25 cellular contexts compared by ENCODE assay signal in the genomic region with DNA sequence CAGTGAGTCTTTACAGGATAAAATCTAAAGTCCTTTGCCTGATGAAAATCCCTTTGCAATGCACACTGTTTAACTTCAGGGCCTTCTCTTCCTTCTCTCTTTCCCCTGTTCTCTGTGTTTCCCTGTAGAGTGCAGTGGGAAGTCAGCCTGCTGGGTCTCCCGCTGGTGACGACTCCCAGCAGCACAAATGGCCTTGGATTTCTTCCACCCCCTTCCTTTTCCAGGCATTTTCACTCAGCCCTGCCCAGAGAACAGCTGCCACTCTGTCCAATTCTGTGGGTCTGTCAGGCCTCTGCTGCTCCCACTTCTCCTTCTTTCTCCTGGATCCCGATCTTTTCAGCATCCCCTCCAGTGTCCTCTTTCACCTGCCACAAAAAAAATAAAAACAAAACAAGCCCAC.
DNase-seq lines count a peak whose midpoint lies in the region; ATAC-seq and TF ChIP-seq lines count a peak whose summit lies in the region.
"Had no signal": no experiment of that assay in that cellular context is flagged by ENCODE, and none has a peak within 500 bp of the region (broad histone marks: within the 10 kb centered on the region; RNA-seq: fewer than 3 reads in every experiment).

No MANE protein-coding gene starts in this region.

- POLR2A ChIA-PET in WTC11 (lab: Charles Lee): no interaction called here

- peaks cover 28% of the 10 kb centered on the region in 2 experiments for H3K4me1 Mint-ChIP-seq in H9
- peaks cover 43% of the 10 kb centered on the region for H3K4me1 Mint-ChIP-seq in WTC11
- H3K4me1 Mint-ChIP-seq in neural progenitor cell: peaks cover 14% of the 10 kb centered on the region
- H3K4me1 Mint-ChIP-seq: activated CD4-positive, alpha-beta T cell treated with anti-CD3 and anti-CD28 coated beads for 36 hours; activated naive CD4-positive, alpha-beta T cell treated with anti-CD3 and anti-CD28 coated beads, Interleukin-2, amount 50 U/mL, for 24 hours; IgD-negative memory B cell had no signal

- H2BK5ac ChIP-seq in H9 (ENCODE audit: insufficient read length, low read length): no peak overlapping the region

- no peak overlapping the region for H4K5ac ChIP-seq in H9 (ENCODE audit: insufficient read length, low read depth, low read length)

- no peak for TF ChIP-seq CTCF in H9 (conservative IDR thresholded peaks at IDR 0.05)
- no peak for TF ChIP-seq CTCF in WTC11 (IDR thresholded peaks at IDR 0.05)
- no peak for TF ChIP-seq CTCF in neural progenitor cell (IDR thresholded peaks at IDR 0.05)

- no peak overlapping the region for H3K27ac ChIP-seq in H9 (ENCODE audit: insufficient read length, low read depth, low read length)
- H3K27ac ChIP-seq in neural progenitor cell: no peak overlapping the region
- H3K27ac ChIP-seq: BLaER1 treated with 17β-estradiol and CSF1 and Interleukin-3, amounts not matched to agents 10 nM and 100 nM; breast epithelium; parathyroid adenoma; Peyer's patch had no signal

- H4K91ac ChIP-seq in H9 (ENCODE audit: insufficient read length, low read depth, low read length): no peak overlapping the region

- no peaks in the 10 kb centered on the region for H3K36me3 ChIP-seq in neural progenitor cell
- H3K36me3 ChIP-seq: BLaER1 treated with 17β-estradiol and CSF1 and Interleukin-3, amounts not matched to agents 10 nM and 100 nM; breast epithelium; Peyer's patch had no signal

- no peak overlapping the region for H2BK12ac ChIP-seq in H9 (ENCODE audit: insufficient read length, low read depth, low read length)

- H3K9me3 ChIP-seq in H9 (ENCODE audit: control insufficient read depth, low read depth, low read length): no peaks in the 10 kb centered on the region
- no peaks in the 10 kb centered on the region for H3K9me3 ChIP-seq in neural progenitor cell (ENCODE audit: low read depth)
- H3K9me3 ChIP-seq: BLaER1 treated with 17β-estradiol and CSF1 and Interleukin-3, amounts not matched to agents 10 nM and 100 nM; breast epithelium; Peyer's patch had no signal

- no peak overlapping the region for H3K23ac ChIP-seq in H9 (ENCODE audit: insufficient read length, low read depth, low read length)

- peak overlapping the region; percentile 36 for H2AFZ ChIP-seq in H9 (ENCODE audit: low read length)
- H2AFZ ChIP-seq in neural progenitor cell (replicated peaks): no peak overlapping the region
- H2AFZ ChIP-seq: parathyroid adenoma had no signal

- no peak overlapping the region for H2BK120ac ChIP-seq in H9 (ENCODE audit: low read depth, low read length, poor library complexity, severe bottlenecking)

- no peak overlapping the region for H3K18ac ChIP-seq in H9 (ENCODE audit: insufficient read length, low read depth, low read length)

- no peaks in the 10 kb centered on the region for H3K23me2 ChIP-seq in H9 (ENCODE audit: insufficient read length, low read depth, low read length, poor library complexity, severe bottlenecking)

- H3K4me1 ChIP-seq in H9 (ENCODE audit: insufficient read depth, low read length) (no peaks in the 10 kb centered on the region), neural progenitor cell (peaks cover 15% of the 10 kb centered on the region)
- H3K4me1 ChIP-seq: breast epithelium, parathyroid adenoma, Peyer's patch had no signal

- peaks cover 11% of the 10 kb centered on the region for H3F3A ChIP-seq in neural progenitor cell (ENCODE audit: low read depth)

- no peak overlapping the region for H2AK5ac ChIP-seq in H9 (ENCODE audit: insufficient read length, low read length)

- H4K20me1 ChIP-seq in H9 (ENCODE audit: control insufficient read depth, insufficient read depth, insufficient read length) (no peaks in the 10 kb centered on the region), neural progenitor cell (ENCODE audit: low read depth) (no peaks in the 10 kb centered on the region)
- H4K20me1 ChIP-seq: BLaER1 treated with 17β-estradiol and CSF1 and Interleukin-3, amounts not matched to agents 10 nM and 100 nM had no signal

- no peak overlapping the region for H3K56ac ChIP-seq in H9 (ENCODE audit: insufficient read length, low read depth, low read length)

- intact Hi-C loops in posterior vena cava (cut with DNase I): no loop called here

- H3K27me3 Mint-ChIP-seq in H9 (ENCODE audit: low read depth): no peaks in the 10 kb centered on the region
- no peaks in the 10 kb centered on the region for H3K27me3 Mint-ChIP-seq in WTC11 (ENCODE audit: low read depth)
- H3K27me3 Mint-ChIP-seq in neural progenitor cell (ENCODE audit: insufficient read depth, low read depth): peaks cover 2% of the 10 kb centered on the region
- H3K27me3 Mint-ChIP-seq: activated CD4-positive, alpha-beta T cell treated with anti-CD3 and anti-CD28 coated beads for 36 hours; activated naive CD4-positive, alpha-beta T cell treated with anti-CD3 and anti-CD28 coated beads, Interleukin-2, amount 50 U/mL, for 24 hours; IgD-negative memory B cell had no signal

- H3K36me3 Mint-ChIP-seq in H9 (ENCODE audit: insufficient read depth in 1 of 3, low read depth in 3 of 3) (no peaks in the 10 kb centered on the region), WTC11 (no peaks in the 10 kb centered on the region), neural progenitor cell (no peaks in the 10 kb centered on the region)
- H3K36me3 Mint-ChIP-seq: activated naive CD4-positive, alpha-beta T cell treated with anti-CD3 and anti-CD28 coated beads, Interleukin-2, amount 50 U/mL, for 24 hours; IgD-negative memory B cell had no signal

- no peak overlapping the region for H2BK15ac ChIP-seq in H9 (ENCODE audit: low read depth, low read length)

- H3T11ph ChIP-seq in H9 (ENCODE audit: low read length): no peak overlapping the region

- H4K8ac ChIP-seq in H9 (replicated peaks; ENCODE audit: insufficient read length, low read depth, low read length): no peak overlapping the region

- no peak overlapping the region for H3K4me3 Mint-ChIP-seq in H9
- no peak overlapping the region for H3K4me3 Mint-ChIP-seq in WTC11
- H3K4me3 Mint-ChIP-seq in neural progenitor cell: no peak overlapping the region
- H3K4me3 Mint-ChIP-seq: activated CD4-positive, alpha-beta T cell treated with anti-CD3 and anti-CD28 coated beads for 36 hours; activated CD8-positive, alpha-beta T cell treated with anti-CD3 and anti-CD28 coated beads, Interleukin-2, amount 10 ng/mL, durations not matched to agents 7 days and 5 days; activated naive CD4-positive, alpha-beta T cell treated with anti-CD3 and anti-CD28 coated beads, Interleukin-2, amount 50 U/mL, for 24 hours; IgD-negative memory B cell; neural crest cell; T-helper 2 cell treated with Interferon-gamma antibody and Interleukin-4, amounts not matched to agents 5 μg/mL and 100 μg/mL, for 36 hours had no signal

- no peak overlapping the region for H3K14ac ChIP-seq in H9 (ENCODE audit: insufficient read depth, low read length)

- H3K4ac ChIP-seq in H9 (ENCODE audit: low read depth, low read length): no peak overlapping the region

- ATAC-seq in WTC11 (peak; percentile 95), HG03039 (IDR thresholded peaks at IDR 0.05; ENCODE audit: unreplicated experiment) (no peak), left lobe of liver (no peak)
- ATAC-seq: activated CD4-positive, alpha-beta T cell treated with anti-CD3 and anti-CD28 coated beads for 36 hours; activated CD8-positive, alpha-beta T cell treated with anti-CD3 and anti-CD28 coated beads, Interleukin-2, amount 10 ng/mL, durations not matched to agents 7 days and 5 days had no signal

- no peaks in the 10 kb centered on the region for H3K79me1 ChIP-seq in H9 (ENCODE audit: insufficient read depth, low read depth, low read length, poor library complexity, severe bottlenecking)

- peak overlapping the region in 1 of 3 experiments; percentile 65; a peak in 3 of 7 replicates for H3K27ac Mint-ChIP-seq in H9
- peak overlapping the region; percentile 57; the same call in 1 of the 2 replicates for H3K27ac Mint-ChIP-seq in WTC11
- H3K27ac Mint-ChIP-seq in neural progenitor cell: no peak overlapping the region
- H3K27ac Mint-ChIP-seq: activated CD4-positive, alpha-beta T cell treated with anti-CD3 and anti-CD28 coated beads for 36 hours; activated CD8-positive, alpha-beta T cell treated with anti-CD3 and anti-CD28 coated beads, Interleukin-2, amount 10 ng/mL, durations not matched to agents 7 days and 5 days; activated naive CD4-positive, alpha-beta T cell treated with anti-CD3 and anti-CD28 coated beads, Interleukin-2, amount 50 U/mL, for 24 hours; IgD-negative memory B cell; T-helper 2 cell treated with Interferon-gamma antibody and Interleukin-4, amounts not matched to agents 5 μg/mL and 100 μg/mL, for 36 hours had no signal

- no peaks in the 10 kb centered on the region for H3K9me3 Mint-ChIP-seq in H9
- H3K9me3 Mint-ChIP-seq in WTC11: no peaks in the 10 kb centered on the region
- H3K9me3 Mint-ChIP-seq in neural progenitor cell: no peaks in the 10 kb centered on the region
- H3K9me3 Mint-ChIP-seq: activated naive CD4-positive, alpha-beta T cell treated with anti-CD3 and anti-CD28 coated beads, Interleukin-2, amount 50 U/mL, for 24 hours; neural crest cell; T-helper 2 cell treated with Interferon-gamma antibody and Interleukin-4, amounts not matched to agents 5 μg/mL and 100 μg/mL, for 36 hours had no signal

- H3K27me3 ChIP-seq in H9 (ENCODE audit: insufficient read depth, low read length) (no peaks in the 10 kb centered on the region), neural progenitor cell (no peaks in the 10 kb centered on the region)
- H3K27me3 ChIP-seq: BLaER1 treated with 17β-estradiol and CSF1 and Interleukin-3, amounts not matched to agents 10 nM and 100 nM; breast epithelium; Peyer's patch had no signal

- no CpG with 5 or more reads among the region's 3 CpGs for WGBS in H9 (ENCODE audit: extremely low coverage, insufficient read length, low lambda C conversion rate)

- H3K4me2 ChIP-seq in H9 (ENCODE audit: insufficient read depth, insufficient read length, low read length) (no peak overlapping the region), neural progenitor cell (no peak overlapping the region)
- H3K4me2 ChIP-seq: BLaER1 treated with 17β-estradiol and CSF1 and Interleukin-3, amounts not matched to agents 10 nM and 100 nM; smooth muscle cell had no signal

- DNase-seq in H9 (peak; percentile 45), WTC11 (ENCODE audit: low spot score) (peak; percentile 31), iPS DF 19.7 (ENCODE audit: low read depth, low spot score) (peak; percentile 17), neural progenitor cell (ENCODE audit: low spot score) (peak; percentile 42), posterior vena cava (ENCODE audit: low spot score) (no peak), SKM-1 (lab: John Stamatoyannopoulos, UW; ENCODE audit: unreplicated experiment) (no peak), left lobe of liver (ENCODE audit: low spot score) (no peak)
- DNase-seq: activated CD4-positive, alpha-beta T cell treated with anti-CD3 and anti-CD28 coated beads for 36 hours; activated CD8-positive, alpha-beta T cell treated with anti-CD3 and anti-CD28 coated beads, Interleukin-2, amount 10 ng/mL, durations not matched to agents 7 days and 5 days; activated T-cell treated with anti-CD3 and anti-CD28 coated beads for 4 hours; GF-D8; mammary epithelial cell; NCI-H146; NCI-H2107; Peyer's patch; stimulated activated naive CD4-positive, alpha-beta T cell had no signal

- CTCF ChIA-PET in WTC11 (lab: Charles Lee): interaction anchor here (1.0 to 1.2 kb wide), 2 partner anchors 14 to 17 kb away, joined by 3 read pairs; no protein-coding TSS in a partner anchor

- H3K79me2 ChIP-seq in H9 (ENCODE audit: insufficient read depth, low read length): no peaks in the 10 kb centered on the region
- no peaks in the 10 kb centered on the region for H3K79me2 ChIP-seq in neural progenitor cell (ENCODE audit: low read depth)
- H3K79me2 ChIP-seq: parathyroid adenoma had no signal

- H2BK20ac ChIP-seq in H9 (ENCODE audit: low read depth, low read length, poor library complexity, severe bottlenecking): no peak overlapping the region

- no peak overlapping the region for H3K9ac ChIP-seq in H9 (ENCODE audit: extremely low read depth, insufficient read length, low read length)
- H3K9ac ChIP-seq in neural progenitor cell: no peak overlapping the region
- H3K9ac ChIP-seq: BLaER1 treated with 17β-estradiol and CSF1 and Interleukin-3, amounts not matched to agents 10 nM and 100 nM; parathyroid adenoma had no signal

- no peak overlapping the region for H3K4me3 ChIP-seq in neural progenitor cell
- H3K4me3 ChIP-seq: BLaER1 treated with 17β-estradiol and CSF1 and Interleukin-3, amounts not matched to agents 10 nM and 100 nM; breast epithelium; Peyer's patch; smooth muscle cell had no signal

Comparison
In these comparisons a context has a peak if more than half of its experiments do, and no peak if none do; other contexts are left out.
1. DNase-seq: peak in H9 (single experiment), WTC11 (single experiment), iPS DF 19.7 (single experiment) and neural progenitor cell (single experiment); none in posterior vena cava (single experiment), SKM-1 (single experiment) and left lobe of liver (single experiment).